ENCODE assay signal across 11 cellular contexts in the genomic region with DNA sequence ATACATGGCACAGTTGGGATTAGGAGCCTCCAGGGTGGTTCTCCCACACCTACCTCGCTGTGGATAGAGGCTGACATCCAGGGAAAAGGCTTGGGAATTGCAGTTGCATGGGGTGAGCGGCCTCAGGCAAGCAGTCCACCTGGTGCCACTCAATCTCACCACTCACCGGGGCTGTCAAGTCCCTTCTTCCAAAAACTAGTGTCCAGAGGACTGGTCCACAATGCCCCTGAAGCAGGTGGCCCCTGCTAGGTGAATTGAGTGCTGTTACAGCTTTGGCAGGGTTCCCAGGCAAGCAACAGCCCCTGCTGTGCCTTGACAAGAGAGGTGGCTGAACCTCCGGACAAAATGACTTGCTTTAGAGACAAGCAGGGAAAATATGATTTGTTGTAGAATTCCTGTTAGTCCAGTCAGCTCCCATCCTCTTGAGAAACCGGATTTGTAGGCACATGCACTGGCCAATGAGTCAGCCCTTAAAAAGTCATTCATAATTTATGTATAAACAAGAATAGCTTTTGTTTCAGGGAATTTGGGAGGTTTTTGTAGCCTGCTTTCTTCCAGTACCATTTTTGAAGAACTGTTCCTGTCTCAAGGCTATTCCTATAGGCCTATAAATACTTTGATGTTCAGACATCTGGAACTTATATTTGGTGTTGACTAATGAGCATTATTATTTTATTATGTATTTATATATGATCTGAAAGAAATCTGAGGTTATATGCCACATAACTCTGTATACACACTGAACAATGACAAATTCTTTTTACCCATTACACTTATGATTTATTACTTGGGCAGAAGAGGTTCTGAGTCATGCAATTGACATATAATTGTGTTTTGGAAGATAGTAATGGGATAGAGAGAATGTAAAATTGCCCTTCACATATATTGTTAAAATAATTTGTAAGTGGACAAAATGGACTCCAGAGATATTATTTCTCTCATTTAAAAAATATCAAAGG.
DNase-seq lines count a peak whose midpoint lies in the region; ATAC-seq, FAIRE-seq and TF ChIP-seq lines count a peak whose summit lies in the region.
"Had no signal": no experiment of that assay in that cellular context is flagged by ENCODE, and none has a peak within 500 bp of the region (broad histone marks: within the 10 kb centered on the region; RNA-seq: fewer than 3 reads in every experiment).

No MANE protein-coding gene starts in this region.

- POLR2A ChIA-PET in A549 (lab: Yijun Ruan, JAX) = interaction anchor here (1.1 kb wide), 1 partner anchor 34 kb away, joined by 3 read pairs; no protein-coding TSS in a partner anchor

- H3K9me3 ChIP-seq in A549 = no peaks in the 10 kb centered on the region
- peaks cover 1% of the 10 kb centered on the region; the same call in 1 of the 2 replicates for H3K9me3 ChIP-seq in MG63
- no peaks in the 10 kb centered on the region for H3K9me3 ChIP-seq in adrenal gland (replicated peaks in 1 of 3)
- H3K9me3 ChIP-seq in ovary = no peaks in the 10 kb centered on the region
- H3K9me3 ChIP-seq: BLaER1, thyroid gland had no signal

- intact Hi-C loops in adrenal gland (cut with DNase I) = no loop called here
- intact Hi-C loops in ovary (cut with DNase I) = no loop called here

- peak; percentile 24 to 60; a peak in 4 of 6 replicates for ATAC-seq in A549
- ATAC-seq in GM21528 (IDR thresholded peaks at IDR 0.05; ENCODE audit: low FRiP score, unreplicated experiment) = no peak
- ATAC-seq: natural killer cell had no signal

- no peaks in the 10 kb centered on the region for H3K36me3 ChIP-seq in MG63
- no peaks in the 10 kb centered on the region for H3K36me3 ChIP-seq in adrenal gland (replicated peaks in 1 of 2)
- H3K36me3 ChIP-seq in ovary = no peaks in the 10 kb centered on the region
- H3K36me3 ChIP-seq: BLaER1, thyroid gland had no signal

- no peak overlapping the region for H3K4me3 ChIP-seq in A549
- no peak overlapping the region for H3K4me3 ChIP-seq in MG63
- H3K4me3 ChIP-seq in adrenal gland = no peak overlapping the region
- no peak overlapping the region for H3K4me3 ChIP-seq in ovary
- H3K4me3 ChIP-seq: BLaER1, thyroid gland had no signal

- FAIRE-seq in A549 (lab: Jason Lieb, UNC) = no peak

- no peaks in the 10 kb centered on the region for H3K27me3 ChIP-seq in MG63
- peaks cover 5% of the 10 kb centered on the region for H3K27me3 ChIP-seq in adrenal gland
- no peaks in the 10 kb centered on the region for H3K27me3 ChIP-seq in layer of hippocampus (ENCODE audit: control insufficient read depth, insufficient read depth, low read length)
- H3K27me3 ChIP-seq in ovary = no peaks in the 10 kb centered on the region
- H3K27me3 ChIP-seq: BLaER1, thyroid gland had no signal

- peak overlapping the region; percentile 39 for H3K4me2 ChIP-seq in A549
- H3K4me2 ChIP-seq: BLaER1 had no signal

- H3K4me1 ChIP-seq in A549 (peaks cover 17% of the 10 kb centered on the region; the same call in 2 of the 3 replicates), adrenal gland (replicated peaks in 1 of 2) (peaks cover 13% of the 10 kb centered on the region in 2 donors), ovary (ENCODE audit: insufficient read depth) (no peaks in the 10 kb centered on the region)
- H3K4me1 ChIP-seq: BLaER1, thyroid gland had no signal

- TF ChIP-seq RAD21 in A549 (conservative IDR thresholded peaks at IDR 0.05 in 1 of 2, IDR thresholded peaks at IDR 0.05 in 1 of 2) = no peak

- WGBS in A549 (ENCODE audit: missing lambda C conversion rate) = 36% methylated on average over 5 of the region's 5 CpGs
- 51 to 64% (median 61%) methylated on average over 4 to 5 of the region's 5 CpGs for WGBS in adrenal gland, 4 donors
- WGBS in ovary, 3 donors = 56 to 64% (median 57%) methylated on average over 5 of the region's 5 CpGs

- CTCF ChIA-PET in A549 (lab: Yijun Ruan, JAX) = interaction anchor here (1.1 to 1.2 kb wide), 3 partner anchors 19 to 122 kb away, joined by 3 to 6 read pairs (median 4); no protein-coding TSS in a partner anchor

- TF ChIP-seq POLR2A in A549 (IDR thresholded peaks at IDR 0.05; ENCODE audit: low read length) (no peak), adrenal gland (IDR thresholded peaks at IDR 0.05) (no peak), ovary (IDR thresholded peaks at IDR 0.05) (no peak)

- TF ChIP-seq CTCF in A549 (IDR thresholded peaks at IDR 0.05) = no peak
- TF ChIP-seq CTCF in adrenal gland (IDR thresholded peaks at IDR 0.05) = no peak
- no peak for TF ChIP-seq CTCF in ovary (IDR thresholded peaks at IDR 0.05)

- DNase-seq in A549 (ENCODE audit: low read depth in 1 of 2, low spot score in 1 of 2) (peak in 1 of 2 experiments; percentile 30), MG63 (peak; percentile 68), adrenal gland (peak in 5 of 7 donors; percentile 21 to 54 (median 24)), retina (no peak), ovary (no peak)
- no peak for DNase-seq in activated naive CD4-positive, alpha-beta T cell treated with Interleukin-2 at 50 U/mL for 16 hours
- DNase-seq: natural killer cell, thyroid gland had no signal

- H3K27ac ChIP-seq in A549 (peak overlapping the region in 1 of 2 experiments; percentile 7; a peak in 1 of 6 replicates), adrenal gland (peak overlapping the region in 1 of 5 donors; percentile 65), layer of hippocampus (ENCODE audit: low read depth, low read length) (peak overlapping the region; percentile 42), ovary (no peak overlapping the region)
- H3K27ac ChIP-seq: BLaER1, thyroid gland had no signal

- TF ChIP-seq EP300 in A549 (IDR thresholded peaks at IDR 0.05) (no peak), ovary (IDR thresholded peaks at IDR 0.05) (no peak)

TF ChIP-seq in A549, 52 proteins besides CTCF, POLR2A, EP300 and RAD21:
- peak; percentile 16; the same call in 1 of the 2 replicates for TF ChIP-seq JUNB (IDR thresholded peaks at IDR 0.05)
- TF ChIP-seq, protein P1, sequence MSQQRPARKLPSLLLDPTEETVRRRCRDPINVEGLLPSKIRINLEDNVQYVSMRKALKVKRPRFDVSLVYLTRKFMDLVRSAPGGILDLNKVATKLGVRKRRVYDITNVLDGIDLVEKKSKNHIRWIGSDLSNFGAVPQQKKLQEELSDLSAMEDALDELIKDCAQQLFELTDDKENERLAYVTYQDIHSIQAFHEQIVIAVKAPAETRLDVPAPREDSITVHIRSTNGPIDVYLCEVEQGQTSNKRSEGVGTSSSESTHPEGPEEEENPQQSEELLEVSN (IDR thresholded peaks at IDR 0.05; ENCODE audit: borderline replicate concordance, low read depth) = no peak
TF ChIP-seq in A549: peak in this region for 1.

Comparison
In these comparisons a context has a peak if more than half of its experiments do, and no peak if none do; other contexts are left out.
1. DNase-seq: peak in MG63 (single experiment) and adrenal gland (5 of 7); none in activated naive CD4-positive, alpha-beta T cell treated with Interleukin-2 at 50 U/mL for 16 hours (single experiment), retina (single experiment) and ovary (0 of 5).